In genomic region chr19:12933287-12934072, GRCh38 we compare ENCODE assay signal across 8 cellular contexts. TPM values are rescaled to one million over a fixed set of nuclear protein-coding genes. Genes with fewer than 3 reads are reported as not detected.
A peak's percentile ranks its signal among the peaks of the same experiment; 100 is the strongest.
DNase-seq lines count a peak whose midpoint lies in the region; ATAC-seq, FAIRE-seq and TF ChIP-seq lines count a peak whose summit lies in the region.

Gene FARSA, minus strand, starts transcription at chr19:12933711. Its CDS starts 15 bp downstream, at chr19:12933696.

- TF ChIP-seq POLR2A in body of pancreas (IDR thresholded peaks at IDR 0.05), result peak; percentile 56 to 81 (median 76)

- DNase-seq in NCI-H2107 (lab: John Stamatoyannopoulos, UW) (peak; percentile 80), UCSD-AML1 (lab: John Stamatoyannopoulos, UW; ENCODE audit: unreplicated experiment) (peak; percentile 90), body of pancreas (peak; percentile 93 to 95 (median 94)), iPS DF 6.9 (ENCODE audit: low read depth, low spot score) (peak; percentile 92), sciatic nerve (ENCODE audit: low spot score) (peak; percentile 94)

- TF ChIP-seq CTCF in body of pancreas (IDR thresholded peaks at IDR 0.05), result no peak

- H3K4me1 ChIP-seq in body of pancreas (peaks cover 30% of the 10 kb centered on the region), iPS DF 6.9 (ENCODE audit: control insufficient read depth, insufficient read depth, low read length) (peaks cover 4% of the 10 kb centered on the region)

- peak within 1 kb of the TSS; percentile 77 to 97 for H3K4me3 ChIP-seq in body of pancreas
- peak within 1 kb of the TSS; percentile 68 for H3K4me3 ChIP-seq in iPS DF 6.9 (ENCODE audit: low read length)

- H3K27ac ChIP-seq in body of pancreas (peak within 1 kb of the TSS; percentile 62 to 84 (median 74)), iPS DF 6.9 (ENCODE audit: low read length) (no peak within 1 kb of the TSS)

- peak; percentile 48 for ATAC-seq in HG02678 (IDR thresholded peaks at IDR 0.05; ENCODE audit: unreplicated experiment)
- ATAC-seq in body of pancreas, result peak; percentile 78
- ATAC-seq in sciatic nerve, result peak; percentile 87
- no peak for ATAC-seq in HG03457 (IDR thresholded peaks at IDR 0.05; ENCODE audit: unreplicated experiment)

- no peaks in the 10 kb centered on the region for H3K27me3 ChIP-seq in body of pancreas
- no peaks in the 10 kb centered on the region for H3K27me3 ChIP-seq in iPS DF 6.9 (ENCODE audit: control insufficient read depth, insufficient read depth, low read length)

- H3K9me3 ChIP-seq in body of pancreas, result no peaks in the 10 kb centered on the region
- H3K9me3 ChIP-seq in iPS DF 6.9 (ENCODE audit: control insufficient read depth, insufficient read depth, low read length), result no peaks in the 10 kb centered on the region

- 0% methylated on average over 10 to 51 of the region's 51 CpGs for WGBS in body of pancreas, 2 donors
- no CpG with 5 or more reads among the region's 51 CpGs for WGBS in iPS DF 6.9 (ENCODE audit: insufficient coverage, insufficient read length)

- FAIRE-seq in G401.6 (lab: Jason Lieb, UNC), result peak; percentile 33

- H3K36me3 ChIP-seq in body of pancreas (replicated peaks in 1 of 2; ENCODE audit: insufficient read depth in 1 of 2, low read depth in 2 of 2) (peaks cover 0 to 1% of the 10 kb centered on the region in 2 donors), iPS DF 6.9 (ENCODE audit: control insufficient read depth, insufficient read depth, low read length) (peaks cover 17% of the 10 kb centered on the region)

- intact Hi-C loops in body of pancreas (cut with DNase I) (no loop called here), sciatic nerve (cut with DNase I) (no loop called here)

RNA-seq across cellular contexts. Expression of gene FARSA, which starts in this region (rescaled TPM):
- 10 to 100 TPM; 25.9 to 35.6 TPM for total RNA-seq in body of pancreas
- 33.7 TPM for total RNA-seq in sciatic nerve
